Comparison of ENCODE assay signal across 24 cellular contexts in the genomic region with DNA sequence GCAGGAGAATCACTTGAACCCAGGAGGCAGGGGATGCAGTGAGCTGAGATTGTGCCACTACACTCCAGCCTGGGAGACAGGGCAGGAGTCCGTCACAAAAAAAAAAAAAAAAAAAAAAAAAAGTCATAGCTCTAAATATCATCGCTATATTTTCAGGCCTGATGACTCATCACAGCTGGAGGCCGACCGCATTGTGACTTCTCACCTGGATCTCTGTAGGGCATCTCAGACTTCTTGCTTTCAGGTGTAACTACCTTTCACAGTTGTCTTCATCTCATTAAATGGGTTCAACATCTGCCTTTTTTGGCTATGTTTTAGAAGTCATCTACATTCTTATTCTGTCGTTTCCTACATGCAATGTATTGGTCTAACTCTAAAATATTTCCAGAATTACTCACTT.
"Had no signal": no experiment of that assay in that cellular context is flagged by ENCODE, and none has a peak within 500 bp of the region (broad histone marks: within the 10 kb centered on the region; RNA-seq: fewer than 3 reads in every experiment).

No MANE protein-coding gene starts in this region.

- H3K4me2 ChIP-seq: smooth muscle cell had no signal

- H3K27me3 Mint-ChIP-seq: activated CD4-positive, alpha-beta memory T cell treated with anti-CD3 and anti-CD28 coated beads, Interleukin-2, amount 10 ng/mL, durations not matched to agents 7 days and 5 days; activated CD4-positive, alpha-beta T cell treated with anti-CD3 and anti-CD28 coated beads, Interleukin-2, amount 10 ng/mL, durations not matched to agents 24 days and 14 days; dendritic cell treated with granulocyte-macrophage colony-stimulating factor and Interleukin-4, amounts not matched to agents 40 ng/mL and 50 ng/mL, for 4 days had no signal

- H3K4me3 ChIP-seq: cardiac muscle cell, gastrocnemius medialis, sigmoid colon, smooth muscle cell, thoracic aorta, upper lobe of left lung had no signal

- H3K4me1 ChIP-seq: gastrocnemius medialis, sigmoid colon, upper lobe of left lung had no signal

- H3K27ac Mint-ChIP-seq: activated CD4-positive, alpha-beta memory T cell treated with anti-CD3 and anti-CD28 coated beads, Interleukin-2, amount 10 ng/mL, durations not matched to agents 7 days and 5 days; activated CD4-positive, alpha-beta T cell treated with anti-CD3 and anti-CD28 coated beads, Interleukin-2, amount 10 ng/mL, durations not matched to agents 24 days and 14 days; activated naive CD4-positive, alpha-beta T cell treated with anti-CD3 and anti-CD28 coated beads for 36 hours; activated T-cell treated with anti-CD3 and anti-CD28 coated beads, Interleukin-2, amount 50 U/mL, for 72 hours; dendritic cell treated with granulocyte-macrophage colony-stimulating factor and Interleukin-4, amounts not matched to agents 40 ng/mL and 50 ng/mL, for 4 days; natural killer cell; stimulated activated memory B cell treated with anti-CD40 and anti-IgM and Interleukin-4, amounts not matched to agents 10 μg/mL and 1 μg/mL and 100 μg/mL, for 72 hours; T-helper 2 cell treated with Interferon-gamma antibody and Interleukin-4, amounts not matched to agents 5 μg/mL and 100 μg/mL, for 36 hours had no signal

- H3K9me3 ChIP-seq: gastrocnemius medialis, sigmoid colon, thoracic aorta had no signal

- H3K36me3 Mint-ChIP-seq: stimulated activated memory B cell treated with anti-CD40 and anti-IgM and Interleukin-4, amounts not matched to agents 10 μg/mL and 1 μg/mL and 100 μg/mL, for 72 hours had no signal

- H3K4me3 Mint-ChIP-seq: activated CD4-positive, alpha-beta memory T cell treated with anti-CD3 and anti-CD28 coated beads, Interleukin-2, amount 10 ng/mL, durations not matched to agents 7 days and 5 days; activated CD4-positive, alpha-beta T cell treated with anti-CD3 and anti-CD28 coated beads, Interleukin-2, amount 10 ng/mL, durations not matched to agents 24 days and 14 days; activated naive CD4-positive, alpha-beta T cell treated with anti-CD3 and anti-CD28 coated beads for 36 hours; activated T-cell treated with anti-CD3 and anti-CD28 coated beads, Interleukin-2, amount 50 U/mL, for 72 hours; dendritic cell treated with granulocyte-macrophage colony-stimulating factor and Interleukin-4, amounts not matched to agents 40 ng/mL and 50 ng/mL, for 4 days; natural killer cell; stimulated activated memory B cell treated with anti-CD40 and anti-IgM and Interleukin-4, amounts not matched to agents 10 μg/mL and 1 μg/mL and 100 μg/mL, for 72 hours; T-helper 2 cell treated with Interferon-gamma antibody and Interleukin-4, amounts not matched to agents 5 μg/mL and 100 μg/mL, for 36 hours had no signal

- H3K27me3 ChIP-seq: cardiac muscle cell, gastrocnemius medialis, sigmoid colon, upper lobe of left lung had no signal

- ATAC-seq: activated CD4-positive, CD25-positive, alpha-beta regulatory T cell treated with anti-CD3 and anti-CD28 coated beads, Interleukin-2, amount 50 U/mL, for 24 hours; activated T-cell treated with anti-CD3 and anti-CD28 coated beads, Interleukin-2, amount 50 U/mL, for 72 hours; esophagus mucosa; gastrocnemius medialis; left ventricle myocardium superior; natural killer cell; stimulated activated memory B cell treated with anti-CD40 and anti-IgM and Interleukin-4, amounts not matched to agents 10 μg/mL and 1 μg/mL and 100 μg/mL, for 72 hours had no signal

- H3K36me3 ChIP-seq: cardiac muscle cell, gastrocnemius medialis, sigmoid colon, thoracic aorta, upper lobe of left lung had no signal

- DNase-seq: activated CD4-positive, alpha-beta memory T cell treated with anti-CD3 and anti-CD28 coated beads, Interleukin-2, amount 10 ng/mL, durations not matched to agents 7 days and 5 days; activated CD4-positive, alpha-beta T cell treated with anti-CD3 and anti-CD28 coated beads, Interleukin-2, amount 10 ng/mL, durations not matched to agents 24 days and 14 days; activated effector memory CD4-positive, alpha-beta T cell treated with Interleukin-2 at 50 U/mL for 16 hours; activated naive CD4-positive, alpha-beta T cell treated with anti-CD3 and anti-CD28 coated beads for 36 hours; activated T-cell treated with anti-CD3 and anti-CD28 coated beads, Interleukin-2, amount 50 U/mL, for 72 hours; amygdala; effector CD4-positive, alpha-beta T cell; gastrocnemius medialis; hippocampal formation; left ventricle myocardium superior; midbrain; natural killer cell; sigmoid colon; stimulated activated CD4-positive, alpha-beta T cell treated with anti-CD3 and anti-CD28 coated beads, Interleukin-15, amount 100 ng/mL, for 24 hours; upper lobe of left lung had no signal

- H3K4me1 Mint-ChIP-seq: activated CD4-positive, alpha-beta memory T cell treated with anti-CD3 and anti-CD28 coated beads, Interleukin-2, amount 10 ng/mL, durations not matched to agents 7 days and 5 days; activated CD4-positive, alpha-beta T cell treated with anti-CD3 and anti-CD28 coated beads, Interleukin-2, amount 10 ng/mL, durations not matched to agents 24 days and 14 days; natural killer cell; stimulated activated memory B cell treated with anti-CD40 and anti-IgM and Interleukin-4, amounts not matched to agents 10 μg/mL and 1 μg/mL and 100 μg/mL, for 72 hours had no signal

- H3K27ac ChIP-seq: cardiac muscle cell, gastrocnemius medialis, sigmoid colon, thoracic aorta, upper lobe of left lung, VCaP had no signal
